In genomic region chr12:55852740-55853139, GRCh38 we compare ENCODE assay signal across 36 cellular contexts. TPM values are rescaled to one million over a fixed set of nuclear protein-coding genes. Genes with fewer than 3 reads are reported as not detected.
"Had no signal": no experiment of that assay in that cellular context is flagged by ENCODE, and none has a peak within 500 bp of the region (broad histone marks: within the 10 kb centered on the region; RNA-seq: fewer than 3 reads in every experiment).

No MANE protein-coding gene starts in this region.

- H3K36me3 ChIP-seq: MG63 had no signal

- H3K27me3 ChIP-seq: MG63 had no signal

- DNase-seq: Karpas-422, Kasumi-1, MG63, MM.1S, MV-4-11, NCI-H1048, NCI-H1092, NCI-H1092 treated with DMSO at 0.1 percent for 48 hours, NCI-H1105, NCI-H1105 treated with DMSO at 0.1 percent for 48 hours, NCI-H1417, NCI-H1417 treated with DMSO at 0.1 percent for 48 hours, NCI-H1436, NCI-H1436 treated with DMSO at 0.1 percent for 48 hours, NCI-H146, NCI-H1694, NCI-H1694 treated with DMSO at 0.1 percent for 48 hours, NCI-H187, NCI-H187 treated with DMSO at 0.1 percent for 48 hours, NCI-H1930, NCI-H2029, NCI-H2029 treated with DMSO at 0.1 percent for 48 hours, NCI-H2081, NCI-H2081 treated with DMSO at 0.1 percent for 48 hours, NCI-H2107, NCI-H2171, NCI-H2171 treated with DMSO at 0.1 percent for 48 hours, NCI-H2227 treated with DMSO at 0.1 percent for 48 hours, NCI-H226, NCI-H345, NCI-H446, NCI-H446 treated with DMSO at 0.1 percent for 48 hours, NCI-H510A, NCI-H510A treated with DMSO at 0.1 percent for 48 hours, NCI-H524 had no signal

- H3K9me3 ChIP-seq: MG63 had no signal

- H3K4me3 ChIP-seq: MG63 had no signal

RNA-seq across cellular contexts. Expression of gene MMP19, which starts 10.0 kb away (rescaled TPM):
- total RNA-seq: NCI-H460 had no signal
